ENCODE assay signal across 16 cellular contexts in the genomic region with DNA sequence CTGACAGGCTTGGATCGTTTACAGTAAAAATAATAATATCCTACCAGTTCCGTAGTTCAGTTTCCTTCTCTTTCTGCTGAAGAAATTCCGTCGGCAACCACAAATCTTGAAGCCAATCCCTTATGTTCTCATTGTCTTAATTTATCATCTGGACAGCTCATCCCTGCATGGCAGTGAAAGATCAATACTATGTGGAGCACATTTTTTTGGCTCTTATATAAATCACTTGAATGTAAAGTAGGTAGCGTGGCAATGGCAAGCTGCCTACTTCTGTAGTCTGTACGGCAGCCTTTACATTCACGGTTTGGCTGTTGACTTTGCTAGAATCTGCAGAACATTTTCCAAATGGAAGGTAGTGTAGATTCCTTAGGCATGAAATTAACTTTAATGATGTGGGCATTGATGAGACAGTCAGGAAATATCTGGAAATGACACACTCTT.
"Had no signal": no experiment of that assay in that cellular context is flagged by ENCODE, and none has a peak within 500 bp of the region (broad histone marks: within the 10 kb centered on the region; RNA-seq: fewer than 3 reads in every experiment).

No MANE protein-coding gene starts in this region.

- H3K27ac ChIP-seq: neutrophil, tibial artery, vagina had no signal

- ATAC-seq: activated T-cell treated with anti-CD3 and anti-CD28 coated beads, Interleukin-2, amount 50 U/mL, for 4 hours; left cardiac atrium; naive thymus-derived CD4-positive, alpha-beta T cell had no signal

- H3K27me3 ChIP-seq: neutrophil, tibial artery, vagina had no signal

- H3K27ac Mint-ChIP-seq: activated CD4-positive, alpha-beta memory T cell treated with anti-CD3 and anti-CD28 coated beads for 36 hours; activated naive CD8-positive, alpha-beta T cell; naive thymus-derived CD4-positive, alpha-beta T cell; T-helper 2 cell treated with Interferon-gamma antibody and Interleukin-4, amounts not matched to agents 5 μg/mL and 100 μg/mL, for 36 hours had no signal

- H3K4me3 Mint-ChIP-seq: activated CD4-positive, alpha-beta memory T cell treated with anti-CD3 and anti-CD28 coated beads for 36 hours; activated naive CD8-positive, alpha-beta T cell; activated T-cell treated with anti-CD3 and anti-CD28 coated beads, Interleukin-2, amount 50 U/mL, for 4 hours; naive thymus-derived CD4-positive, alpha-beta T cell; T-helper 2 cell treated with Interferon-gamma antibody and Interleukin-4, amounts not matched to agents 5 μg/mL and 100 μg/mL, for 36 hours had no signal

- DNase-seq: activated CD4-positive, alpha-beta memory T cell treated with anti-CD3 and anti-CD28 coated beads for 36 hours; activated CD4-positive, CD25-positive, alpha-beta regulatory T cell treated with anti-CD3 and anti-CD28 coated beads, Interleukin-2, amount 50 U/mL, for 72 hours; activated effector memory CD4-positive, alpha-beta T cell treated with anti-CD3 and anti-CD28 coated beads, Interleukin-2, amount 50 U/mL, for 16 hours; activated T-cell treated with anti-CD3 and anti-CD28 coated beads, Interleukin-2, amount 50 U/mL, for 4 hours; amygdala; hypothalamus; left cardiac atrium; naive thymus-derived CD4-positive, alpha-beta T cell; posterior cingulate gyrus; small intestine; tibial artery had no signal

- H3K9me3 Mint-ChIP-seq: T-helper 2 cell treated with Interferon-gamma antibody and Interleukin-4, amounts not matched to agents 5 μg/mL and 100 μg/mL, for 36 hours had no signal

- H3K36me3 ChIP-seq: neutrophil had no signal

- H3K4me1 ChIP-seq: tibial artery, vagina had no signal

- H3K4me3 ChIP-seq: lung, tibial artery, vagina had no signal

- H3K9me3 ChIP-seq: neutrophil, tibial artery, vagina had no signal
